Comparison of ENCODE assay signal across 18 cellular contexts in the genomic region with DNA sequence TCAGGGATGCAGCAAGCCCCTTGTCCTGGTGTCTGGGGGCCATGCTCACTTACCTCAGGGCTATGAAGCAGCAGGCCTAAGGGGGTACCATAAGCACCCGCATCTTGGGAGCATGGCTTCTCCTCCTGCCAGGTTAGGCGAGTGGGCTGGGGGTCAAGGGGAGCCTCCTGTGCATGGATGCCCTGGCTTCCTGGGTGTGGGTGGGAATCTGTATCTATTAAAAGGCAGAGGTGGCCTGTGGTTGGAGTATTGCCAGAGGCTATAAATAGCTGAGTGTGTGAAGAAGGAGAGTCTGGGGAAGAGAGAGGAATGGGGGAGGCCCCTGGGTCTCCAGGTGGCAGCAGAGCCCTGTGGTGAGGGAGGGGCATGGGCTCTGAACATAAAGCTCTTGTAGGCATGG. TPM values are rescaled to one million over a fixed set of nuclear protein-coding genes. Genes with fewer than 3 reads are reported as not detected.
DNase-seq lines count a peak whose midpoint lies in the region; ATAC-seq and TF ChIP-seq lines count a peak whose summit lies in the region.
"Had no signal": no experiment of that assay in that cellular context is flagged by ENCODE, and none has a peak within 500 bp of the region (broad histone marks: within the 10 kb centered on the region; RNA-seq: fewer than 3 reads in every experiment).

No MANE protein-coding gene starts in this region.

- H3K27ac Mint-ChIP-seq in WTC11: peak overlapping the region; percentile 3; the same call in 1 of the 2 replicates
- no peak overlapping the region for H3K27ac Mint-ChIP-seq in osteocyte (ENCODE audit: unreplicated experiment)
- H3K27ac Mint-ChIP-seq: activated T-helper 2 cell treated with anti-CD3 and anti-CD28 coated beads, Interferon-gamma antibody, Interleukin-2, Interleukin-4, amounts not matched to agents 10 μg/mL and 5 μg/mL and 100 μg/mL, durations not matched to agents 14 hours and 24 hours and 36 hours had no signal

- H3K27me3 Mint-ChIP-seq in WTC11 (ENCODE audit: low read depth) (no peaks in the 10 kb centered on the region), osteocyte (ENCODE audit: unreplicated experiment) (no peaks in the 10 kb centered on the region)
- H3K27me3 Mint-ChIP-seq: naive thymus-derived CD4-positive, alpha-beta T cell had no signal

- H3K4me3 Mint-ChIP-seq in WTC11: no peak overlapping the region
- no peak overlapping the region for H3K4me3 Mint-ChIP-seq in osteocyte (ENCODE audit: unreplicated experiment)
- H3K4me3 Mint-ChIP-seq: naive thymus-derived CD4-positive, alpha-beta T cell had no signal

- H3K36me3 Mint-ChIP-seq in WTC11: peaks cover 25% of the 10 kb centered on the region
- peaks cover 14% of the 10 kb centered on the region for H3K36me3 Mint-ChIP-seq in osteocyte (ENCODE audit: unreplicated experiment)

- no peak overlapping the region for H3K4me3 ChIP-seq in Jurkat, Clone E6-1 (ENCODE audit: low read length)
- H3K4me3 ChIP-seq: GM23248, SJSA1 had no signal

- POLR2A ChIA-PET in WTC11 (lab: Charles Lee): no interaction called here

- no peak for TF ChIP-seq CTCF in WTC11 (IDR thresholded peaks at IDR 0.05)
- TF ChIP-seq CTCF in osteocyte (IDR thresholded peaks at IDR 0.05): no peak
- no peak for TF ChIP-seq CTCF in omental fat pad (IDR thresholded peaks at IDR 0.05)

- DNase-seq in DMS79 treated with DMSO at 0.1 percent for 48 hours (lab: John Stamatoyannopoulos, UW) (peak; percentile 5), DMS79 (lab: John Stamatoyannopoulos, UW) (no peak), WTC11 (ENCODE audit: low spot score) (no peak), osteocyte (ENCODE audit: extremely low spot score, unreplicated experiment) (peak; percentile 73), NCI-H146 treated with DMSO at 0.1 percent for 48 hours (lab: John Stamatoyannopoulos, UW; ENCODE audit: unreplicated experiment) (no peak), epidermal melanocyte (ENCODE audit: insufficient read length, low spot score) (no peak), omental fat pad (ENCODE audit: low spot score) (no peak)
- DNase-seq in Jurkat, Clone E6-1 (ENCODE audit: low read depth, low spot score): peak; percentile 49
- DNase-seq: 8988T; BE2C; central memory CD4-positive, alpha-beta T cell; GM23248; naive thymus-derived CD4-positive, alpha-beta T cell; NCI-H1436; stimulated activated CD4-positive, alpha-beta T cell treated with anti-CD3 and anti-CD28 coated beads, Interleukin-4, amount 100 ng/mL, for 4 hours had no signal

- H3K4me1 Mint-ChIP-seq in WTC11: peaks cover 24% of the 10 kb centered on the region
- peaks cover 9% of the 10 kb centered on the region for H3K4me1 Mint-ChIP-seq in osteocyte (ENCODE audit: unreplicated experiment)

- CTCF ChIA-PET in WTC11 (lab: Charles Lee): no interaction called here

- H3K9me3 Mint-ChIP-seq in WTC11: peaks cover 25% of the 10 kb centered on the region
- H3K9me3 Mint-ChIP-seq in osteocyte (ENCODE audit: unreplicated experiment): peaks cover 24% of the 10 kb centered on the region

- ATAC-seq in WTC11: no peak
- no peak for ATAC-seq in omental fat pad (ENCODE audit: low FRiP score)
- ATAC-seq: activated CD4-positive, CD25-positive, alpha-beta regulatory T cell treated with anti-CD3 and anti-CD28 coated beads, Interleukin-2, amount 50 U/mL, for 24 hours; naive thymus-derived CD4-positive, alpha-beta T cell had no signal

TF ChIP-seq in WTC11, 78 proteins besides CTCF, POLR2A, EP300 and RAD21:
- TF ChIP-seq, protein P1, sequence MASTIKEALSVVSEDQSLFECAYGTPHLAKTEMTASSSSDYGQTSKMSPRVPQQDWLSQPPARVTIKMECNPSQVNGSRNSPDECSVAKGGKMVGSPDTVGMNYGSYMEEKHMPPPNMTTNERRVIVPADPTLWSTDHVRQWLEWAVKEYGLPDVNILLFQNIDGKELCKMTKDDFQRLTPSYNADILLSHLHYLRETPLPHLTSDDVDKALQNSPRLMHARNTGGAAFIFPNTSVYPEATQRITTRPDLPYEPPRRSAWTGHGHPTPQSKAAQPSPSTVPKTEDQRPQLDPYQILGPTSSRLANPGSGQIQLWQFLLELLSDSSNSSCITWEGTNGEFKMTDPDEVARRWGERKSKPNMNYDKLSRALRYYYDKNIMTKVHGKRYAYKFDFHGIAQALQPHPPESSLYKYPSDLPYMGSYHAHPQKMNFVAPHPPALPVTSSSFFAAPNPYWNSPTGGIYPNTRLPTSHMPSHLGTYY (CRISPR knock-in tag; IDR thresholded peaks at IDR 0.05): no peak

RNA-seq across cellular contexts. Expression of a gene that starts 19.5 kb away (rescaled TPM):
- 5.1 TPM for polyA plus RNA-seq in Jurkat, Clone E6-1 (2012; ENCODE audit: insufficient read depth, insufficient read length)
- total RNA-seq in WTC11 (2021) (104 to 117 TPM (median 112 TPM) in 3 replicates), osteocyte (9.4 and 10.3 TPM in 2 replicates), omental fat pad (1 to 10 TPM; 2.7 to 9.9 (median 4.3) TPM)

RNA-seq across cellular contexts. Expression of a gene that starts 22.9 kb away (rescaled TPM):
- 16.8 TPM for polyA plus RNA-seq in Jurkat, Clone E6-1 (2012; ENCODE audit: insufficient read depth, insufficient read length)
- total RNA-seq in WTC11 (2021): 12.2 to 13.7 TPM (median 12.9 TPM) in 3 replicates
- total RNA-seq in osteocyte: 17.9 and 18.4 TPM in 2 replicates
- 10 to 100 TPM in 1 of 4 donors, 1 to 10 TPM in 3; 5.8 to 12.9 (median 9.0) TPM for total RNA-seq in omental fat pad

Comparison
In these comparisons a context has a peak if more than half of its experiments do, and no peak if none do; other contexts are left out.
1. DNase-seq: peak in DMS79 treated with DMSO at 0.1 percent for 48 hours (single experiment), Jurkat, Clone E6-1 (single experiment) and osteocyte (single experiment); none in DMS79 (single experiment), WTC11 (single experiment), NCI-H146 treated with DMSO at 0.1 percent for 48 hours (single experiment), epidermal melanocyte (single experiment) and omental fat pad (single experiment).